In the genomic region with DNA sequence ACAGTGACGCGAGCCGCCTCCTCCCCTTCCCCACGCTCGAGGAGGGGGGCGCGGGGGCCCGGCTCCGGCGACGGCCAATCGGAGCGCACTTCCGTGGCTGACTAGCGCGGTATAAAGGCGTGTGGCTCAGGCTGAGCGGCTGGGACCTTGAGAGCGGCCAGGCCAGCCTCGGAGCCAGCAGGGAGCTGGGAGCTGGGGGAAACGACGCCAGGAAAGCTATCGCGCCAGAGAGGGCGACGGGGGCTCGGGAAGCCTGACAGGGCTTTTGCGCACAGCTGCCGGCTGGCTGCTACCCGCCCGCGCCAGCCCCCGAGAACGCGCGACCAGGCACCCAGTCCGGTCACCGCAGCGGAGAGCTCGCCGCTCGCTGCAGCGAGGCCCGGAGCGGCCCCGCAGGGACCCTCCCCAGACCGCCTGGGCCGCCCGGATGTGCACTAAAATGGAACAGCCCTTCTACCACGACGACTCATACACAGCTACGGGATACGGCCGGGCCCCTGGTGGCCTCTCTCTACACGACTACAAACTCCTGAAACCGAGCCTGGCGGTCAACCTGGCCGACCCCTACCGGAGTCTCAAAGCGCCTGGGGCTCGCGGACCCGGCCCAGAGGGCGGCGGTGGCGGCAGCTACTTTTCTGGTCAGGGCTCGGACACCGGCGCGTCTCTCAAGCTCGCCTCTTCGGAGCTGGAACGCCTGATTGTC, we compare ENCODE assay signal across 8 cellular contexts. TPM values are rescaled to one million over a fixed set of nuclear protein-coding genes. Genes with fewer than 3 reads are reported as not detected.
DNase-seq lines count a peak whose midpoint lies in the region; ATAC-seq and TF ChIP-seq lines count a peak whose summit lies in the region.

TSS of gene JUNB (plus strand) at position 142 of the 703 bp plus-strand sequence. CDS start at position 428, 286 bp downstream.

- CTCF ChIA-PET in HCT116 (lab: Charles Lee): interaction anchor here (0.7 to 7.4 kb wide), 5 partner anchors 9 to 34 kb away, joined by 3 to 88 read pairs (median 21); partner anchors contain the start of gene HOOK2

- peak; percentile 95 for DNase-seq in G401 (ENCODE audit: low spot score)
- DNase-seq in HCT116 (ENCODE audit: low read depth, low spot score): peak; percentile 93
- DNase-seq in NCI-H1417 treated with DMSO at 0.1 percent for 48 hours (lab: John Stamatoyannopoulos, UW): peak; percentile 73
- DNase-seq in T follicular helper cell (ENCODE audit: low read depth): peak; percentile 96
- DNase-seq in adipocyte (ENCODE audit: low read depth): peak; percentile 98
- peak; percentile 99 for DNase-seq in Right ventricle myocardium superior
- DNase-seq in trophoblast cell: peak; percentile 94 to 98
- DNase-seq in tibial artery: peak; percentile 95 to 99

- H3K4ac ChIP-seq in trophoblast cell (ENCODE audit: low read depth, low read length): peak within 1 kb of the TSS; percentile 89

- H3K18ac ChIP-seq in trophoblast cell (ENCODE audit: low read length): peak within 1 kb of the TSS; percentile 87

- peak within 1 kb of the TSS; percentile 99 for H3K4me2 ChIP-seq in HCT116 (ENCODE audit: low read length)
- peak within 1 kb of the TSS; percentile 96 for H3K4me2 ChIP-seq in trophoblast cell (ENCODE audit: low read length)

- H3K4me3 ChIP-seq in HCT116 (replicated peaks in 1 of 2; ENCODE audit: low read depth in 1 of 2, low read length in 2 of 2) (peak within 1 kb of the TSS; percentile 77 to 84), adipocyte (ENCODE audit: low read length) (peak within 1 kb of the TSS; percentile 99), trophoblast cell (ENCODE audit: low read depth, low read length) (peak within 1 kb of the TSS; percentile 97), tibial artery (peak within 1 kb of the TSS; percentile 86 to 96)

- H3K9ac ChIP-seq in HCT116 (ENCODE audit: low read length): peak within 1 kb of the TSS; percentile 93
- H3K9ac ChIP-seq in adipocyte (ENCODE audit: low read length): peak within 1 kb of the TSS; percentile 99
- H3K9ac ChIP-seq in trophoblast cell (ENCODE audit: low read length): peak within 1 kb of the TSS; percentile 88

- peak within 1 kb of the TSS; percentile 64 for H2BK120ac ChIP-seq in trophoblast cell (ENCODE audit: insufficient read depth, low read length, poor library complexity)

- no TSS peak for BruUV-seq in HCT116 (replicated peaks; lab: Mats Ljungman, UMichigan)

- H3K27ac ChIP-seq in HCT116 (ENCODE audit: low read depth, low read length) (peak within 1 kb of the TSS; percentile 96), trophoblast cell (ENCODE audit: low read depth, low read length) (peak within 1 kb of the TSS; percentile 96), tibial artery (peak within 1 kb of the TSS; percentile 98 to 99)

- POLR2A ChIA-PET in HCT116 (lab: Charles Lee): interaction anchor here (0.6 to 6.7 kb wide), 18 partner anchors 9 to 128 kb away, joined by 3 to 172 read pairs (median 6); partner anchors contain the start of genes DHPS, GET3, HOOK2 and PRDX2

- TF ChIP-seq CTCF in HCT116 (IDR thresholded peaks at IDR 0.05 in 2 of 3, conservative IDR thresholded peaks at IDR 0.05 in 1 of 3; ENCODE audit: borderline replicate concordance in 1 of 3, insufficient read depth in 1 of 3, low read depth in 2 of 3, low read length in 2 of 3) (no peak), tibial artery (IDR thresholded peaks at IDR 0.05) (peak in 1 of 2 experiments; percentile 26)

- H3K79me2 ChIP-seq in HCT116 (ENCODE audit: insufficient read depth, low read length) (peaks cover 19% of the 10 kb centered on the region), trophoblast cell (ENCODE audit: control insufficient read depth, insufficient read depth, low read length, poor library complexity) (peaks cover 26% of the 10 kb centered on the region)

- peak within 1 kb of the TSS; percentile 49 for H4K12ac ChIP-seq in trophoblast cell (ENCODE audit: low read depth, low read length)

- peak within 1 kb of the TSS; percentile 84 for H4K91ac ChIP-seq in trophoblast cell (ENCODE audit: low read depth, low read length)

- peak within 1 kb of the TSS; percentile 96 for H4K8ac ChIP-seq in trophoblast cell (ENCODE audit: low read depth, low read length)

- H3K27me3 ChIP-seq in HCT116 (ENCODE audit: insufficient read depth, low read length) (no peaks in the 10 kb centered on the region), adipocyte (replicated peaks; ENCODE audit: control insufficient read depth, insufficient read depth, low read length) (no peaks in the 10 kb centered on the region), trophoblast cell (ENCODE audit: insufficient read depth, low read length) (no peaks in the 10 kb centered on the region), tibial artery (no peaks in the 10 kb centered on the region)

- no peaks in the 10 kb centered on the region for H3K9me3 ChIP-seq in HCT116 (ENCODE audit: control insufficient read depth in 1 of 2, insufficient read depth in 1 of 2, low read depth in 1 of 2, low read length in 2 of 2)
- H3K9me3 ChIP-seq in adipocyte (ENCODE audit: control insufficient read depth, low read length): no peaks in the 10 kb centered on the region
- peaks cover 2% of the 10 kb centered on the region for H3K9me3 ChIP-seq in trophoblast cell (ENCODE audit: insufficient read depth, low read depth, low read length)
- no peaks in the 10 kb centered on the region for H3K9me3 ChIP-seq in tibial artery

- H2AFZ ChIP-seq in HCT116 (ENCODE audit: low read depth, low read length, poor library complexity, severe bottlenecking) (no peak within 1 kb of the TSS), trophoblast cell (ENCODE audit: insufficient read depth, low read length, poor library complexity) (peak within 1 kb of the TSS; percentile 41)

- H2BK5ac ChIP-seq in trophoblast cell (ENCODE audit: low read depth, low read length, poor library complexity): peak within 1 kb of the TSS; percentile 90

- intact Hi-C loops in HCT116 (cut with micrococcal nuclease): loop anchor here (2.0 kb wide), 1 partner anchor 13 kb away; no protein-coding TSS in a partner anchor
- intact Hi-C loops in Right ventricle myocardium superior (cut with DNase I): no loop called here
- intact Hi-C loops in tibial artery (cut with DNase I; ENCODE audit: low total_unique reads): loop anchor here (2.0 to 10.0 kb wide), 2 partner anchors 13 to 1053 kb away; no protein-coding TSS in a partner anchor

- no peak within 1 kb of the TSS for H3K23ac ChIP-seq in trophoblast cell (ENCODE audit: low read length)

- peak within 1 kb of the TSS; percentile 69 for H2BK12ac ChIP-seq in trophoblast cell (ENCODE audit: low read length)

- no CpG with 5 or more reads among the region's 73 CpGs for WGBS in trophoblast cell (ENCODE audit: extremely low coverage, insufficient coverage, insufficient read length)

- no peak for TF ChIP-seq RAD21 in HCT116 (IDR thresholded peaks at IDR 0.05; ENCODE audit: low read depth)

- no peaks in the 10 kb centered on the region for H3K36me3 ChIP-seq in HCT116 (ENCODE audit: control insufficient read depth in 1 of 2, insufficient read depth in 2 of 2, low read length in 2 of 2)
- no peaks in the 10 kb centered on the region for H3K36me3 ChIP-seq in adipocyte (ENCODE audit: control insufficient read depth, insufficient read depth, low read length, severe bottlenecking)
- peaks cover 0 to 2% of the 10 kb centered on the region in 2 experiments for H3K36me3 ChIP-seq in trophoblast cell (ENCODE audit: control insufficient read depth in 1 of 2, insufficient read depth in 2 of 2, low read length in 2 of 2)
- H3K36me3 ChIP-seq in tibial artery: peaks cover 0 to 13% (median 9%) of the 10 kb centered on the region in 3 donors

- peak; percentile 46 for ATAC-seq in HCT116
- ATAC-seq in Right ventricle myocardium superior (ENCODE audit: poor library complexity): peak; percentile 68

- H2AK5ac ChIP-seq in trophoblast cell (ENCODE audit: low read length): peak within 1 kb of the TSS; percentile 86

- RAD21 ChIA-PET in HCT116 (lab: Charles Lee; ENCODE audit: low non-redundant PET in 1 of 2, low total read pairs in 2 of 2, uncharacterized antibody in 2 of 2, unreplicated experiment in 2 of 2): interaction anchor here (0.6 to 1.4 kb wide), 5 partner anchors 8 to 95 kb away, joined by 3 to 8 read pairs (median 5); partner anchors contain the start of gene FBXW9 (in 1 of the 2)

- no peaks in the 10 kb centered on the region for H3K9me2 ChIP-seq in HCT116 (ENCODE audit: insufficient read depth)

- TF ChIP-seq POLR2A in HCT116 (IDR thresholded peaks at IDR 0.05; ENCODE audit: borderline replicate concordance, extremely low read depth, insufficient read depth, insufficient read length): peak; percentile 100

- H3K4me1 ChIP-seq in HCT116 (ENCODE audit: control insufficient read depth in 1 of 2, insufficient read depth in 2 of 2, low read length in 2 of 2) (peaks cover 61 to 90% of the 10 kb centered on the region in 2 experiments), adipocyte (ENCODE audit: control insufficient read depth, insufficient read depth, low read length) (peaks cover 48% of the 10 kb centered on the region), trophoblast cell (ENCODE audit: control insufficient read depth in 1 of 2, insufficient read depth in 2 of 2, low read length in 2 of 2) (peaks cover 27 to 29% of the 10 kb centered on the region in 2 experiments), tibial artery (peaks cover 0 to 58% (median 48%) of the 10 kb centered on the region in 4 donors)

- in situ Hi-C loops in G401 (cut with HindIII; ENCODE audit: low sequenced_read_pairs): no loop called here

- peaks cover 55% of the 10 kb centered on the region for H3K79me1 ChIP-seq in trophoblast cell (ENCODE audit: low read length)

- no peaks in the 10 kb centered on the region for H4K20me1 ChIP-seq in HCT116 (ENCODE audit: insufficient read depth)

- H3K14ac ChIP-seq in trophoblast cell (ENCODE audit: low read length): peak within 1 kb of the TSS; percentile 82

TF ChIP-seq in HCT116, 20 proteins besides CTCF, POLR2A, EP300 and RAD21 (continues in another document):
- TF ChIP-seq ATF3 (IDR thresholded peaks at IDR 0.05) (no peak), SRF (IDR thresholded peaks at IDR 0.05; ENCODE audit: low read depth) (no peak), ELF1 (IDR thresholded peaks at IDR 0.05; ENCODE audit: borderline replicate concordance, low read depth) (no peak), EGR1 (IDR thresholded peaks at IDR 0.05; ENCODE audit: low read depth) (no peak), JUND (IDR thresholded peaks at IDR 0.05) (no peak), FOSL1 (IDR thresholded peaks at IDR 0.05; ENCODE audit: low read depth) (no peak), ZFX (IDR thresholded peaks at IDR 0.05) (peak; percentile 52)
- TF ChIP-seq, protein P1, sequence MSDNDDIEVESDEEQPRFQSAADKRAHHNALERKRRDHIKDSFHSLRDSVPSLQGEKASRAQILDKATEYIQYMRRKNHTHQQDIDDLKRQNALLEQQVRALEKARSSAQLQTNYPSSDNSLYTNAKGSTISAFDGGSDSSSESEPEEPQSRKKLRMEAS (IDR thresholded peaks at IDR 0.05): no peak

RNA-seq across cellular contexts. Expression of gene JUNB, which starts in this region (rescaled TPM):
- 28.3 and 35.9 TPM in 2 replicates for total RNA-seq in G401 (2014; rRNA removed; shearing (Covaris generic))
- total RNA-seq in HCT116 (2021; ENCODE audit: unreplicated experiment): 194 TPM
- 215 and 264 TPM in 2 replicates for polyA plus RNA-seq in HCT116 (2012)
- total RNA-seq in Right ventricle myocardium superior: 23.9 TPM
- polyA plus RNA-seq in trophoblast cell (2013): 81.3 and 87.5 TPM in 2 replicates

Comparison
In these comparisons a context has a peak if more than half of its experiments do, and no peak if none do; other contexts are left out.
1. Peak in every context shown above with its lines: DNase-seq, ATAC-seq, H3K4me3 ChIP-seq and H3K27ac ChIP-seq.